8 cellular contexts compared by ENCODE assay signal in the genomic region with DNA sequence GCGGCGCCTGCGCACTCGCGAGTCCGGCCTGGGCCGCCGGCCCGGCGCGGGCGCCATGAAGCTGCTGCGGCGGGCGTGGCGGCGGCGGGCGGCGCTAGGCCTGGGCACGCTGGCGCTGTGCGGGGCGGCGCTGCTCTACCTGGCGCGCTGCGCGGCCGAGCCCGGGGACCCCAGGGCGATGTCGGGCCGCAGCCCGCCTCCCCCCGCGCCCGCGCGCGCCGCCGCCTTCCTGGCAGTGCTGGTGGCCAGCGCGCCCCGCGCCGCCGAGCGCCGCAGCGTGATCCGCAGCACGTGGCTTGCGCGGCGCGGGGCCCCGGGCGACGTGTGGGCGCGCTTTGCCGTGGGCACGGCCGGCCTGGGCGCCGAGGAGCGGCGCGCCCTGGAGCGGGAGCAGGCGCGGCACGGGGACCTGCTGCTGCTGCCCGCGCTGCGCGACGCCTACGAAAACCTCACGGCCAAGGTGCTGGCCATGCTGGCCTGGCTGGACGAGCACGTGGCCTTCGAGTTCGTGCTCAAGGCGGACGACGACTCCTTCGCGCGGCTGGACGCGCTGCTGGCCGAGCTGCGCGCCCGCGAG. TPM values are rescaled to one million over a fixed set of nuclear protein-coding genes. Genes with fewer than 3 reads are reported as not detected.
DNase-seq lines count a peak whose midpoint lies in the region; ATAC-seq, FAIRE-seq and TF ChIP-seq lines count a peak whose summit lies in the region.

TSS of gene B3GALT6 (plus strand) at position 14 of the 577 bp plus-strand sequence. CDS start at position 56, 42 bp downstream.

- peak within 1 kb of the TSS; percentile 19 for H2AFZ ChIP-seq in MM.1S (ENCODE audit: low read length)

- no peak for TF ChIP-seq CTCF in MM.1S (IDR thresholded peaks at IDR 0.05; ENCODE audit: low read length)

- no peaks in the 10 kb centered on the region for H3K9me3 Mint-ChIP-seq in naive thymus-derived CD8-positive, alpha-beta T cell

- H3K36me3 ChIP-seq in MM.1S (replicated peaks; ENCODE audit: insufficient read depth, low read length) = peaks cover 5% of the 10 kb centered on the region; the same call in 1 of the 2 replicates
- H3K36me3 ChIP-seq in effector memory CD4-positive, alpha-beta T cell (ENCODE audit: control insufficient read depth, insufficient read depth, low read length) = peaks cover 30% of the 10 kb centered on the region

- no peak for DNase-seq in MM.1S
- DNase-seq in effector memory CD4-positive, alpha-beta T cell = no peak
- no peak for DNase-seq in naive thymus-derived CD8-positive, alpha-beta T cell
- DNase-seq in NCI-H526 treated with DMSO at 0.1 percent for 48 hours (lab: John Stamatoyannopoulos, UW) = no peak
- no peak for DNase-seq in GM19239 (ENCODE audit: insufficient read length, low spot score)
- DNase-seq in RKO (ENCODE audit: low spot score) = no peak

- peaks cover 0 to 11% (median 0%) of the 10 kb centered on the region in 3 donors for H3K36me3 Mint-ChIP-seq in naive thymus-derived CD8-positive, alpha-beta T cell

- H3K4me3 ChIP-seq in MM.1S (ENCODE audit: low read length) = peak within 1 kb of the TSS; percentile 83
- peak within 1 kb of the TSS; percentile 95 for H3K4me3 ChIP-seq in effector memory CD4-positive, alpha-beta T cell (ENCODE audit: insufficient read depth, low read depth, low read length, poor library complexity, severe bottlenecking)

- H3K4me2 ChIP-seq in MM.1S (ENCODE audit: low read depth, low read length) = peak within 1 kb of the TSS; percentile 77

- H3K9me3 ChIP-seq in MM.1S (replicated peaks; ENCODE audit: insufficient read depth, low read length) = no peaks in the 10 kb centered on the region
- H3K9me3 ChIP-seq in effector memory CD4-positive, alpha-beta T cell (ENCODE audit: control insufficient read depth, low read length) = no peaks in the 10 kb centered on the region

- peak; percentile 85 for TF ChIP-seq POLR2A in GM18951 (IDR thresholded peaks at IDR 0.05; ENCODE audit: extremely low read depth, insufficient read depth, insufficient read length)

- no peaks in the 10 kb centered on the region for H3K9me2 ChIP-seq in MM.1S (replicated peaks; ENCODE audit: insufficient read depth, low read length)

- peak within 1 kb of the TSS; percentile 83 to 96 (median 91) for H3K4me3 Mint-ChIP-seq in naive thymus-derived CD8-positive, alpha-beta T cell

- peaks cover 2% of the 10 kb centered on the region for H3K27me3 ChIP-seq in MM.1S (replicated peaks; ENCODE audit: insufficient read depth, low read length)
- H3K27me3 ChIP-seq in effector memory CD4-positive, alpha-beta T cell (replicated peaks; ENCODE audit: control insufficient read depth, insufficient read depth, low read length, poor library complexity, severe bottlenecking) = no peaks in the 10 kb centered on the region

- H3K27me3 Mint-ChIP-seq in naive thymus-derived CD8-positive, alpha-beta T cell = no peaks in the 10 kb centered on the region

- no peak for FAIRE-seq in GM19239 (lab: Jason Lieb, UNC)

- peak within 1 kb of the TSS; percentile 74 to 97 (median 92) for H3K27ac Mint-ChIP-seq in naive thymus-derived CD8-positive, alpha-beta T cell

- POLR2A ChIA-PET in naive thymus-derived CD8-positive, alpha-beta T cell (lab: Charles Lee) = interaction anchor here (0.6 to 1.6 kb wide), 5 partner anchors 17 to 74 kb away, joined by 3 to 6 read pairs (median 4); partner anchors contain the start of gene UBE2J2

- H3K27ac ChIP-seq in MM.1S (ENCODE audit: low read length) = peak within 1 kb of the TSS; percentile 3; the same call in 1 of the 2 replicates
- H3K27ac ChIP-seq in effector memory CD4-positive, alpha-beta T cell (ENCODE audit: insufficient read depth, low read length, poor library complexity, severe bottlenecking) = peak within 1 kb of the TSS; percentile 94

- peak within 1 kb of the TSS; percentile 72 for H3K9ac ChIP-seq in MM.1S (ENCODE audit: low read length)

- H3K4me1 Mint-ChIP-seq in naive thymus-derived CD8-positive, alpha-beta T cell = peaks cover 14 to 45% (median 37%) of the 10 kb centered on the region in 4 donors

- no peaks in the 10 kb centered on the region for H4K20me1 ChIP-seq in MM.1S (ENCODE audit: insufficient read depth, low read length)

- no peaks in the 10 kb centered on the region for H3F3A ChIP-seq in MM.1S (ENCODE audit: insufficient read depth, low read length)

- 0 out of 2 replicates have a peak, but pooled peaks cover 3% of the 10 kb centered on the region for H3K4me1 ChIP-seq in MM.1S (ENCODE audit: low read length)
- peaks cover 30% of the 10 kb centered on the region for H3K4me1 ChIP-seq in effector memory CD4-positive, alpha-beta T cell (ENCODE audit: control insufficient read depth, insufficient read depth, low read length, poor library complexity, severe bottlenecking)

- peak in 1 of 2 donors; percentile 75 for ATAC-seq in naive thymus-derived CD8-positive, alpha-beta T cell
- no peak for ATAC-seq in HG02798 (IDR thresholded peaks at IDR 0.05; ENCODE audit: poor library complexity, unreplicated experiment)

- in situ Hi-C loops in GM18951 (cut with MboI; ENCODE audit: low sequenced_read_pairs, unreplicated experiment) = no loop called here

- H3K79me2 ChIP-seq in MM.1S (ENCODE audit: low read length) = peaks cover 49% of the 10 kb centered on the region

RNA-seq across cellular contexts. Expression of gene B3GALT6, which starts in this region (rescaled TPM):
- 10 to 100 TPM; 21.4 to 23.6 TPM for total RNA-seq in naive thymus-derived CD8-positive, alpha-beta T cell
- polyA plus RNA-seq in naive thymus-derived CD8-positive, alpha-beta T cell = 10 to 100 TPM in 2 of 3 donors, 1 to 10 TPM in 1; 8.8 to 24.6 (median 14.6) TPM
